Comparison of ENCODE assay signal across 8 cellular contexts in the genomic region with DNA sequence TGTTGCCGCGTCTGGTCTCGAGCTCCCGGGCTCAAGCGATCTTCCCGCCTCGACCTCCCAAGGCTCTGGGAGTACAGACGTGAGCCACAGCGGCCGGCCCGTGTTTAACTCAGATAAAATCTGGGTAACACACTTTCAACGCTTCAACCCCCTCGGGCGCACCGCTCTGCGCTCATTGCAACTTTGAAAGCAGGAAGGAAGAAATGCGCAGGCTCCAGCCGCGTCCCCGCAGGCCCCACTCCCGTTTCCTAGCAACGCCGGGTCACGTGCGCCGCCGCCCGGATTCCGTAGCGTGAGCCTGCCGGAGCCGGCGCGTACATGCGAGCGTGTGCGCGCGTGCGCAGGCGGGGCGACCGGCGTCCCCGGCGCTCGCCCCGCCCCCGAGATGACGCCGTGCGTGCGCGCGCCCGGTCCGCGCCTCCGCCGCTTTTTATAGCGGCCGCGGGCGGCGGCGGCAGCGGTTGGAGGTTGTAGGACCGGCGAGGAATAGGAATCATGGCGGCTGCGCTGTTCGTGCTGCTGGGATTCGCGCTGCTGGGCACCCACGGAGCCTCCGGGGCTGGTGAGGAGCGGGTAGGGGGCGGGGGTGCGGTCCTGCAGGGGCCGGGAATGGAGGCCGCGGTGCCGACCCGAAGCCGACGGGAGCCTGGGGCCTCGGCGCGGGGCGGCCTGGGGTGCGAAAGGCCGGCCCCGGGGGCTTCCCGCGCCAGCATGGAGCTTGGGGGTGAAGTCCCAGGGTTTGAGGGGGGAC. TPM values are rescaled to one million over a fixed set of nuclear protein-coding genes. Genes with fewer than 3 reads are reported as not detected.
DNase-seq lines count a peak whose midpoint lies in the region; ATAC-seq and TF ChIP-seq lines count a peak whose summit lies in the region.

A gene (plus strand): TSS at position 457 of the 751 bp plus-strand sequence. CDS start 39 bp downstream, at position 496.

- no peak within 1 kb of the TSS for H2BK15ac ChIP-seq in H9 (ENCODE audit: low read depth, low read length)

- no peak within 1 kb of the TSS for H3K23ac ChIP-seq in H9 (ENCODE audit: insufficient read length, low read depth, low read length)

- peaks cover 19% of the 10 kb centered on the region for H3K27me3 Mint-ChIP-seq in H9 (ENCODE audit: low read depth)
- H3K27me3 Mint-ChIP-seq in nephron progenitor cell (ENCODE audit: low read depth, poor library complexity), result peaks cover 7% of the 10 kb centered on the region
- H3K27me3 Mint-ChIP-seq in stimulated activated naive CD8-positive, alpha-beta T cell treated with anti-CD3 and anti-CD28 coated beads, Interleukin-15, amount 100 ng/mL, for 72 hours, result no peaks in the 10 kb centered on the region

- H3T11ph ChIP-seq in H9 (ENCODE audit: low read length), result no peak within 1 kb of the TSS

- no peaks in the 10 kb centered on the region for H3K27me3 ChIP-seq in H9 (ENCODE audit: insufficient read depth, low read length)
- H3K27me3 ChIP-seq in MG63, result no peaks in the 10 kb centered on the region

- H4K91ac ChIP-seq in H9 (ENCODE audit: insufficient read length, low read depth, low read length), result peak within 1 kb of the TSS; percentile 79

- H3K36me3 Mint-ChIP-seq in H9 (ENCODE audit: insufficient read depth in 1 of 3, low read depth in 3 of 3) (peaks cover 11 to 21% (median 17%) of the 10 kb centered on the region in 3 experiments), nephron progenitor cell (ENCODE audit: low read depth) (peaks cover 12% of the 10 kb centered on the region)

- no peak for TF ChIP-seq CTCF in H9 (conservative IDR thresholded peaks at IDR 0.05)
- no peak for TF ChIP-seq CTCF in fibroblast of the aortic adventitia (IDR thresholded peaks at IDR 0.05; ENCODE audit: insufficient read depth, low read length)
- TF ChIP-seq CTCF in nephron progenitor cell (IDR thresholded peaks at IDR 0.05), result no peak

- peaks cover 15% of the 10 kb centered on the region for H3K23me2 ChIP-seq in H9 (ENCODE audit: insufficient read length, low read depth, low read length, poor library complexity, severe bottlenecking)

- H2BK120ac ChIP-seq in H9 (ENCODE audit: low read depth, low read length, poor library complexity, severe bottlenecking), result peak within 1 kb of the TSS; percentile 15

- H3K9me3 Mint-ChIP-seq in H9 (peaks cover 13% of the 10 kb centered on the region in 2 experiments), nephron progenitor cell (peaks cover 15% of the 10 kb centered on the region)
- no peaks in the 10 kb centered on the region for H3K9me3 Mint-ChIP-seq in stimulated activated naive CD8-positive, alpha-beta T cell treated with anti-CD3 and anti-CD28 coated beads, Interleukin-15, amount 100 ng/mL, for 72 hours

- no CpG with 5 or more reads among the region's 95 CpGs for WGBS in H9 (ENCODE audit: extremely low coverage, insufficient read length, low lambda C conversion rate)

- no peak within 1 kb of the TSS for H3K56ac ChIP-seq in H9 (ENCODE audit: insufficient read length, low read depth, low read length)

- no peak within 1 kb of the TSS for H2AFZ ChIP-seq in H9 (ENCODE audit: low read length)

- H3K4me3 ChIP-seq in MG63, result peak within 1 kb of the TSS; percentile 69
- peak within 1 kb of the TSS; percentile 93 for H3K4me3 ChIP-seq in fibroblast of the aortic adventitia (ENCODE audit: low read depth, low read length)

- H3K27ac ChIP-seq in H9 (ENCODE audit: insufficient read length, low read depth, low read length), result peak within 1 kb of the TSS; percentile 37

- peak within 1 kb of the TSS; percentile 85 for H3K18ac ChIP-seq in H9 (ENCODE audit: insufficient read length, low read depth, low read length)

- ATAC-seq in stimulated activated naive CD8-positive, alpha-beta T cell treated with anti-CD3 and anti-CD28 coated beads, Interleukin-15, amount 100 ng/mL, for 72 hours, result peak; percentile 90

- H2BK12ac ChIP-seq in H9 (ENCODE audit: insufficient read length, low read depth, low read length), result no peak within 1 kb of the TSS

- peaks cover 2% of the 10 kb centered on the region for H4K20me1 ChIP-seq in H9 (ENCODE audit: control insufficient read depth, insufficient read depth, insufficient read length)

- H3K4ac ChIP-seq in H9 (ENCODE audit: low read depth, low read length), result peak within 1 kb of the TSS; percentile 10

- no peak within 1 kb of the TSS for H2BK20ac ChIP-seq in H9 (ENCODE audit: low read depth, low read length, poor library complexity, severe bottlenecking)

- H2BK5ac ChIP-seq in H9 (ENCODE audit: insufficient read length, low read length), result no peak within 1 kb of the TSS

- peak within 1 kb of the TSS; percentile 97 to 98 (median 98); a peak in 6 of 7 replicates for H3K27ac Mint-ChIP-seq in H9
- peak within 1 kb of the TSS; percentile 99 for H3K27ac Mint-ChIP-seq in nephron progenitor cell
- H3K27ac Mint-ChIP-seq in stimulated activated naive CD8-positive, alpha-beta T cell treated with anti-CD3 and anti-CD28 coated beads, Interleukin-15, amount 100 ng/mL, for 72 hours, result peak within 1 kb of the TSS; percentile 97

- peaks cover 41% of the 10 kb centered on the region for H3K79me2 ChIP-seq in H9 (ENCODE audit: insufficient read depth, low read length)

- H3K9ac ChIP-seq in H9 (ENCODE audit: extremely low read depth, insufficient read length, low read length), result peak within 1 kb of the TSS; percentile 95

- H3K9me3 ChIP-seq in H9 (ENCODE audit: control insufficient read depth, low read depth, low read length), result no peaks in the 10 kb centered on the region
- no peaks in the 10 kb centered on the region for H3K9me3 ChIP-seq in MG63

- H3K4me1 Mint-ChIP-seq in H9 (peaks cover 24 to 44% of the 10 kb centered on the region in 2 experiments), nephron progenitor cell (peaks cover 61% of the 10 kb centered on the region)
- H3K4me1 Mint-ChIP-seq in stimulated activated naive CD8-positive, alpha-beta T cell treated with anti-CD3 and anti-CD28 coated beads, Interleukin-15, amount 100 ng/mL, for 72 hours, result peaks cover 61% of the 10 kb centered on the region

- H3K4me1 ChIP-seq in H9 (ENCODE audit: insufficient read depth, low read length), result no peaks in the 10 kb centered on the region; the same call in 1 of the 2 replicates

- DNase-seq in EL (peak; percentile 98), H9 (peak; percentile 98), MG63 (peak; percentile 94), SHP77 treated with DMSO at 0.1 percent for 48 hours (lab: John Stamatoyannopoulos, UW) (peak; percentile 89), fibroblast of the aortic adventitia (ENCODE audit: low read depth) (peak; percentile 96), nephron progenitor cell (peak; percentile 98)
- DNase-seq in activated effector memory CD4-positive, alpha-beta T cell treated with anti-CD3 and anti-CD28 coated beads, Interleukin-2, amount 50 U/mL, for 16 hours, result peak; percentile 100
- DNase-seq in stimulated activated naive CD8-positive, alpha-beta T cell treated with anti-CD3 and anti-CD28 coated beads, Interleukin-15, amount 100 ng/mL, for 72 hours, result peak; percentile 97 to 98

- H3K14ac ChIP-seq in H9 (ENCODE audit: insufficient read depth, low read length), result peak within 1 kb of the TSS; percentile 84

- H3K4me3 Mint-ChIP-seq in H9 (peak within 1 kb of the TSS; percentile 86 to 91), nephron progenitor cell (peak within 1 kb of the TSS; percentile 92)
- peak within 1 kb of the TSS; percentile 88 to 93 for H3K4me3 Mint-ChIP-seq in stimulated activated naive CD8-positive, alpha-beta T cell treated with anti-CD3 and anti-CD28 coated beads, Interleukin-15, amount 100 ng/mL, for 72 hours

- H3K79me1 ChIP-seq in H9 (ENCODE audit: insufficient read depth, low read depth, low read length, poor library complexity, severe bottlenecking), result peaks cover 3% of the 10 kb centered on the region

- peak within 1 kb of the TSS; percentile 95 for H3K4me2 ChIP-seq in H9 (ENCODE audit: insufficient read depth, insufficient read length, low read length)

- no peak within 1 kb of the TSS for H4K5ac ChIP-seq in H9 (ENCODE audit: insufficient read length, low read depth, low read length)

- H2AK5ac ChIP-seq in H9 (ENCODE audit: insufficient read length, low read length), result no peak within 1 kb of the TSS

- H4K8ac ChIP-seq in H9 (replicated peaks; ENCODE audit: insufficient read length, low read depth, low read length), result no peak within 1 kb of the TSS

- H3K36me3 ChIP-seq in MG63, result no peaks in the 10 kb centered on the region; the same call in 1 of the 2 replicates

RNA-seq across cellular contexts. Expression of the gene that starts here (rescaled TPM):
- total RNA-seq in H9 (2021), result 715 and 719 TPM in 2 replicates
- total RNA-seq in MG63 (2014; rRNA removed; shearing (Covaris generic); ENCODE audit: low replicate concordance), result 222 and 323 TPM in 2 replicates
- 151 and 239 TPM in 2 replicates for total RNA-seq in fibroblast of the aortic adventitia (ENCODE audit: low replicate concordance)

Comparison
In these comparisons a context has a peak if more than half of its experiments do, and no peak if none do; other contexts are left out.
1. Peak in every context shown above with its lines: DNase-seq, ATAC-seq, H3K4me3 ChIP-seq and H3K27ac ChIP-seq.